ENCODE assay signal across 18 cellular contexts in genomic region chr20:47380481-47380880, GRCh38. TPM values are rescaled to one million over a fixed set of nuclear protein-coding genes. Genes with fewer than 3 reads are reported as not detected.
DNase-seq lines count a peak whose midpoint lies in the region; ATAC-seq, FAIRE-seq and TF ChIP-seq lines count a peak whose summit lies in the region.
"Had no signal": no experiment of that assay in that cellular context is flagged by ENCODE, and none has a peak within 500 bp of the region (broad histone marks: within the 10 kb centered on the region; RNA-seq: fewer than 3 reads in every experiment).

No MANE protein-coding gene starts in this region.

- DNase-seq in HepG2 (ENCODE audit: low spot score) (no peak), right lobe of liver (no peak), fibroblast of mammary gland (ENCODE audit: low read depth) (peak; percentile 48), endodermal cell (no peak), head of caudate nucleus (no peak), T-helper 9 cell (no peak)
- DNase-seq in T-helper 2 cell treated with Interferon-gamma antibody and Interleukin-4, amounts not matched to agents 5 μg/mL and 100 μg/mL, for 36 hours (ENCODE audit: low spot score): peak; percentile 28
- DNase-seq: AML-193; effector memory CD4-positive, alpha-beta T cell; mucosa of descending colon; NCI-H2081 treated with DMSO at 0.1 percent for 48 hours; NCI-H774; stimulated activated CD4-positive, alpha-beta T cell treated with anti-CD3 and anti-CD28 coated beads, Interleukin-2, amount 100 ng/mL, for 24 hours; testis had no signal

- TF ChIP-seq POLR2A in HepG2 (IDR thresholded peaks at IDR 0.05; ENCODE audit: insufficient read depth in 1 of 2, low read depth in 2 of 2, low read length in 2 of 2) (no peak), right lobe of liver (IDR thresholded peaks at IDR 0.05) (no peak)

- H3K27me3 ChIP-seq in HepG2 (ENCODE audit: control insufficient read depth in 1 of 2, insufficient read depth in 2 of 2, low read length in 2 of 2) (no peaks in the 10 kb centered on the region), right lobe of liver (no peaks in the 10 kb centered on the region), endodermal cell (ENCODE audit: control insufficient read depth, insufficient read depth, low read length, poor library complexity, severe bottlenecking) (no peaks in the 10 kb centered on the region)
- H3K27me3 ChIP-seq: testis had no signal

- peaks cover 19% of the 10 kb centered on the region for H3K4me1 Mint-ChIP-seq in T-helper 2 cell treated with Interferon-gamma antibody and Interleukin-4, amounts not matched to agents 5 μg/mL and 100 μg/mL, for 36 hours (ENCODE audit: low read depth)
- peaks cover 14% of the 10 kb centered on the region for H3K4me1 Mint-ChIP-seq in endodermal cell

- TF ChIP-seq EP300 in HepG2 (IDR thresholded peaks at IDR 0.05; ENCODE audit: low read depth in 2 of 2, low read length in 2 of 2): no peak
- no peak for TF ChIP-seq EP300 in HepG2 (CRISPR knock-in tag; IDR thresholded peaks at IDR 0.05; ENCODE audit: borderline replicate concordance)

- H3K4me1 ChIP-seq in HepG2 (ENCODE audit: insufficient read depth, low read length) (peaks cover 45% of the 10 kb centered on the region), right lobe of liver (peaks cover 0 to 3% (median 0%) of the 10 kb centered on the region in 4 donors), endodermal cell (ENCODE audit: control insufficient read depth, insufficient read depth, low read length) (no peaks in the 10 kb centered on the region)

- 37% methylated on average over 4 of the region's 4 CpGs for WGBS in HepG2 (ENCODE audit: low lambda C conversion rate)
- WGBS in right lobe of liver (ENCODE audit: insufficient coverage, low coverage, low lambda C conversion rate, missing lambda C conversion rate): 68% methylated on average over 3 of the region's 4 CpGs
- WGBS in endodermal cell (ENCODE audit: insufficient coverage in 1 of 2, insufficient read length in 1 of 2), 2 experiments: 87 to 94% methylated on average over 4 of the region's 4 CpGs

- no peaks in the 10 kb centered on the region for H3K9me3 ChIP-seq in HepG2 (ENCODE audit: low read length)
- H3K9me3 ChIP-seq in right lobe of liver: no peaks in the 10 kb centered on the region
- H3K9me3 ChIP-seq in endodermal cell (ENCODE audit: control insufficient read depth, low read length): no peaks in the 10 kb centered on the region
- H3K9me3 ChIP-seq: mucosa of descending colon, testis had no signal

- no peaks in the 10 kb centered on the region for H4K20me1 ChIP-seq in HepG2 (ENCODE audit: insufficient read depth, low read length)

- H3K27ac ChIP-seq in HepG2 (ENCODE audit: extremely low read length, insufficient read depth, low read length) (no peak overlapping the region), right lobe of liver (no peak overlapping the region), endodermal cell (ENCODE audit: low read depth, low read length) (no peak overlapping the region)
- H3K27ac ChIP-seq: testis had no signal

- peak overlapping the region; percentile 3 for H3K4me3 Mint-ChIP-seq in T-helper 2 cell treated with Interferon-gamma antibody and Interleukin-4, amounts not matched to agents 5 μg/mL and 100 μg/mL, for 36 hours
- H3K4me3 Mint-ChIP-seq in endodermal cell: no peak overlapping the region
- H3K4me3 Mint-ChIP-seq: activated naive CD8-positive, alpha-beta T cell had no signal

- intact Hi-C loops in HepG2 (cut with micrococcal nuclease; ENCODE audit: unreplicated experiment) (loop anchor here (5.0 kb wide), 3 partner anchors 63 to 242 kb away; partner anchors contain the start of gene NCOA3), right lobe of liver (cut with DNase I) (loop anchor here (5.0 to 10.0 kb wide), 4 partner anchors 103 to 244 kb away; no protein-coding TSS in a partner anchor), head of caudate nucleus (cut with DNase I) (loop anchor here (5.0 kb wide), 1 partner anchor 178 kb away; no protein-coding TSS in a partner anchor)

- no peak overlapping the region for H3K27ac Mint-ChIP-seq in T-helper 2 cell treated with Interferon-gamma antibody and Interleukin-4, amounts not matched to agents 5 μg/mL and 100 μg/mL, for 36 hours
- no peak overlapping the region for H3K27ac Mint-ChIP-seq in endodermal cell
- H3K27ac Mint-ChIP-seq: activated naive CD8-positive, alpha-beta T cell had no signal

- no TSS peak for BruUV-seq in HepG2 (replicated peaks; lab: Mats Ljungman, UMichigan)

- peak overlapping the region; percentile 4; the same call in 1 of the 2 replicates for H3K4me2 ChIP-seq in HepG2 (ENCODE audit: low read depth, low read length)

- no peaks in the 10 kb centered on the region for H3K36me3 ChIP-seq in HepG2 (replicated peaks in 1 of 2; ENCODE audit: control insufficient read depth in 1 of 2, insufficient read depth in 2 of 2, low read length in 2 of 2)
- H3K36me3 ChIP-seq in right lobe of liver: no peaks in the 10 kb centered on the region
- no peaks in the 10 kb centered on the region for H3K36me3 ChIP-seq in endodermal cell (ENCODE audit: control insufficient read depth, insufficient read depth, low read length)

- FAIRE-seq in HepG2 (lab: Jason Lieb, UNC): no peak

- TF ChIP-seq CTCF in HepG2 (CRISPR knock-in tag; IDR thresholded peaks at IDR 0.05): no peak
- TF ChIP-seq CTCF in right lobe of liver (IDR thresholded peaks at IDR 0.05): no peak
- TF ChIP-seq CTCF in fibroblast of mammary gland (conservative IDR thresholded peaks at IDR 0.05; ENCODE audit: control insufficient read depth, insufficient read depth, low read depth, low read length): no peak
- TF ChIP-seq CTCF in endodermal cell (conservative IDR thresholded peaks at IDR 0.05): no peak

- no peaks in the 10 kb centered on the region for H3K27me3 Mint-ChIP-seq in T-helper 2 cell treated with Interferon-gamma antibody and Interleukin-4, amounts not matched to agents 5 μg/mL and 100 μg/mL, for 36 hours (ENCODE audit: low read depth)
- no peaks in the 10 kb centered on the region for H3K27me3 Mint-ChIP-seq in endodermal cell (ENCODE audit: insufficient read depth)
- H3K27me3 Mint-ChIP-seq: activated naive CD8-positive, alpha-beta T cell had no signal

- H3K9me3 Mint-ChIP-seq in T-helper 2 cell treated with Interferon-gamma antibody and Interleukin-4, amounts not matched to agents 5 μg/mL and 100 μg/mL, for 36 hours: no peaks in the 10 kb centered on the region
- H3K9me3 Mint-ChIP-seq in endodermal cell: no peaks in the 10 kb centered on the region

- H2AFZ ChIP-seq in HepG2 (ENCODE audit: low read length): no peak overlapping the region

- in situ Hi-C loops in HepG2 (cut with HindIII; ENCODE audit: extremely low pct_ligation_motif_present, low pct_unique_long_range_greater_than_20kb): loop anchor here (5.0 to 25.0 kb wide), 4 partner anchors 83 to 618 kb away; no protein-coding TSS in a partner anchor

- no peaks in the 10 kb centered on the region for H3K36me3 Mint-ChIP-seq in T-helper 2 cell treated with Interferon-gamma antibody and Interleukin-4, amounts not matched to agents 5 μg/mL and 100 μg/mL, for 36 hours (ENCODE audit: low read depth)
- no peaks in the 10 kb centered on the region for H3K36me3 Mint-ChIP-seq in endodermal cell (ENCODE audit: low read depth)
- H3K36me3 Mint-ChIP-seq: activated naive CD8-positive, alpha-beta T cell had no signal

- ATAC-seq in HepG2 (no peak), right lobe of liver (no peak), GM19463 (IDR thresholded peaks at IDR 0.05; ENCODE audit: unreplicated experiment) (no peak)
- ATAC-seq: HCT116, mucosa of descending colon, right cardiac atrium had no signal

- CTCF ChIA-PET in HepG2 (lab: Yijun Ruan, JAX; ENCODE audit: low intra/inter-chr PET ratio, low total read pairs): no interaction called here

- POLR2A ChIA-PET in HepG2 (lab: Yijun Ruan, JAX): interaction anchor here (1.2 to 10.3 kb wide), 7 partner anchors 22 to 108 kb away, joined by 3 to 231 read pairs (median 4); partner anchors contain the start of gene ZMYND8

- H3K9ac ChIP-seq in HepG2 (ENCODE audit: insufficient read depth, low read depth, low read length) (no peak overlapping the region), endodermal cell (ENCODE audit: extremely low read depth, low read length, poor library complexity, severe bottlenecking) (no peak overlapping the region)

- no peak overlapping the region for H3K4me3 ChIP-seq in HepG2 (replicated peaks in 1 of 3; ENCODE audit: insufficient read depth in 1 of 3, low read depth in 2 of 3, low read length in 3 of 3)
- no peak overlapping the region for H3K4me3 ChIP-seq in right lobe of liver
- H3K4me3 ChIP-seq in fibroblast of mammary gland (ENCODE audit: control insufficient read depth, low read depth, low read length): no peak overlapping the region
- no peak overlapping the region for H3K4me3 ChIP-seq in endodermal cell (ENCODE audit: low read length)
- H3K4me3 ChIP-seq: mucosa of descending colon, testis had no signal

- H3K79me2 ChIP-seq in HepG2 (ENCODE audit: insufficient read depth, low read length): no peaks in the 10 kb centered on the region

- TF ChIP-seq RAD21 in HepG2 (CRISPR knock-in tag; IDR thresholded peaks at IDR 0.05): no peak

RNA-seq across cellular contexts. Expression of gene ZMYND8, which starts 24.0 kb away (rescaled TPM):
- total RNA-seq in HepG2 (2016; rRNA removed; fragmentation: Illumina TruSeq; extraction: Trizol) (53.9 and 71.9 TPM in 2 replicates), right lobe of liver (10 to 100 TPM in 5 of 6 experiments, 1 to 10 TPM in 1; 7.8 to 25.7 (median 13.8) TPM), endodermal cell (10 to 100 TPM; 85.0 to 99.9 TPM)
- 45.3 and 50.7 TPM in 2 replicates for total RNA-seq in HepG2 (2016; cell fraction: cytosol; rRNA removed; fragmentation: Illumina TruSeq; extraction: Trizol; ENCODE audit: low read depth)
- 54.7 and 64.5 TPM in 2 replicates for total RNA-seq in HepG2 (2016; cell fraction: insoluble cytoplasmic fraction; rRNA removed; fragmentation: Illumina TruSeq; extraction: Trizol)
- 30.6 and 34.0 TPM in 2 replicates for total RNA-seq in HepG2 (2016; cell fraction: membrane; rRNA removed; fragmentation: Illumina TruSeq; extraction: Trizol)
- 90.9 and 106 TPM in 2 replicates for total RNA-seq in HepG2 (2016; cell fraction: nucleus; rRNA removed; fragmentation: Illumina TruSeq; extraction: Trizol)
- polyA plus RNA-seq in HepG2 (2011; rRNA removed): 81.4 and 84.7 TPM in 2 replicates
- polyA plus RNA-seq in HepG2 (2011; cell fraction: cytosol; rRNA removed): 41.2 and 45.2 TPM in 2 replicates
- 139 and 149 TPM in 2 replicates for polyA plus RNA-seq in HepG2 (2011; cell fraction: nucleus; rRNA removed)
- polyA plus RNA-seq in HepG2 (2012): 50.4 and 60.2 TPM in 2 replicates
- polyA plus RNA-seq in HepG2 (2016; cell fraction: cytosol; fragmentation: Illumina TruSeq; extraction: Trizol; ENCODE audit: low read depth): 1.9 and 2.5 TPM in 2 replicates
- polyA plus RNA-seq in HepG2 (2016; cell fraction: insoluble cytoplasmic fraction; fragmentation: Illumina TruSeq; extraction: Trizol; ENCODE audit: low read depth): 42.7 and 55.7 TPM in 2 replicates
- 7.9 and 9.1 TPM in 2 replicates for polyA plus RNA-seq in HepG2 (2016; cell fraction: membrane; fragmentation: Illumina TruSeq; extraction: Trizol; ENCODE audit: low read depth)
- polyA plus RNA-seq in HepG2 (2016; cell fraction: nucleus; fragmentation: Illumina TruSeq; extraction: Trizol; ENCODE audit: insufficient read depth, low read depth): 103 and 106 TPM in 2 replicates
- 14.1 and 79.4 TPM in 2 replicates for polyA minus RNA-seq in HepG2 (2011; rRNA and poly(A)+ RNA removed; ENCODE audit: low replicate concordance)
- 66.7 and 69.5 TPM in 2 replicates for polyA minus RNA-seq in HepG2 (2011; cell fraction: cytosol; rRNA and poly(A)+ RNA removed)
- polyA minus RNA-seq in HepG2 (2011; cell fraction: nucleus; rRNA and poly(A)+ RNA removed): 190 and 220 TPM in 2 replicates
- 47.1 TPM for polyA plus RNA-seq in endodermal cell (2013, experiment 1 of 2)
- polyA plus RNA-seq in endodermal cell (2013, experiment 2 of 2): 46.3 TPM

Comparison
In these comparisons a context has a peak if more than half of its experiments do, and no peak if none do; other contexts are left out.
1. DNase-seq: peak in T-helper 2 cell treated with Interferon-gamma antibody and Interleukin-4, amounts not matched to agents 5 μg/mL and 100 μg/mL, for 36 hours (single experiment) and fibroblast of mammary gland (single experiment); none in HepG2 (single experiment), right lobe of liver (0 of 3), endodermal cell (single experiment), head of caudate nucleus (0 of 42) and T-helper 9 cell (single experiment).